ENCODE assay signal across 22 cellular contexts in the genomic region with DNA sequence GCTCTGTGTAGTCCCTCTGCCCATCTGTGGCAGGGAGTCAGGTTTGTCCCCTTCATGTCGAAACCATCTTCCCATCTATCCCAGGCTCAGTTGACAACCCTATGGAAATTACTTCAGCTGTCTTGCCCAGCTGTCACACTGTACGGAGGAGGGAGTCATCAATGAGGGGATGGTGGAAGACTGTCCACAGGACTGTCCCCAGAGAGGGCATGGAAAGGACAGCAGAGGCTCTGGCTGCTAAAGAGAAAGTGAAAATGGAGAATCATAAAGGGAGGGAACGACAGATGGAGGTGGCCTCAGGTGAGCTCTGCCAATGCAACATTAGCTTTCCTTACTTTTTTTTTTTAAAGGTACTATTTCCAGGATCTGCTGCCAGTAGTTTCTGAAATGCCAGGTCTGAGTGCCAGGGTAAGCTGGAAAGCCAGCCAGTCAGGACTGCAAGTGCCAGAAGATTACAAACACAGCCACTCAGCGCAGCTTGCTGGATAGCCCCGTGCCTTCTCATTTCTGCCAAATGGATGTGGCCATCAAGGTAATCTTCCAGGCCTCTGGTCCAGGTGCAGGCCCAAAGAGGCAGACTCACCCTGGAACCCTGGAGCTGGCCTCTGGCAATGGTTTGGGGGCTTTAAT.
DNase-seq lines count a peak whose midpoint lies in the region; ATAC-seq and TF ChIP-seq lines count a peak whose summit lies in the region.
"Had no signal": no experiment of that assay in that cellular context is flagged by ENCODE, and none has a peak within 500 bp of the region (broad histone marks: within the 10 kb centered on the region; RNA-seq: fewer than 3 reads in every experiment).

No MANE protein-coding gene starts in this region.

- peak overlapping the region; percentile 49; the same call in 1 of the 2 replicates for H3K4me3 Mint-ChIP-seq in HFFc6
- H3K4me3 Mint-ChIP-seq: activated naive CD4-positive, alpha-beta T cell treated with anti-CD3 and anti-CD28 coated beads, Interleukin-2, amount 10 ng/mL, durations not matched to agents 7 days and 5 days; nephron progenitor cell had no signal

- ATAC-seq in heart right ventricle = peak; percentile 61 to 92 (median 86)
- ATAC-seq in HG02840 (IDR thresholded peaks at IDR 0.05; ENCODE audit: low FRiP score, unreplicated experiment) = no peak

- H3K9me3 Mint-ChIP-seq in HFFc6 = no peaks in the 10 kb centered on the region
- H3K9me3 Mint-ChIP-seq: activated naive CD4-positive, alpha-beta T cell treated with anti-CD3 and anti-CD28 coated beads, Interleukin-2, amount 10 ng/mL, durations not matched to agents 7 days and 5 days; nephron progenitor cell had no signal

- no peaks in the 10 kb centered on the region for H3K9me3 ChIP-seq in heart right ventricle
- no peaks in the 10 kb centered on the region for H3K9me3 ChIP-seq in prostate gland
- H3K9me3 ChIP-seq: ascending aorta, esophagus muscularis mucosa, MG63, Peyer's patch had no signal

- H3K27ac ChIP-seq in heart right ventricle = no peak overlapping the region
- peak overlapping the region in 1 of 2 donors; percentile 65 for H3K27ac ChIP-seq in prostate gland
- H3K27ac ChIP-seq: ascending aorta, esophagus muscularis mucosa, Peyer's patch had no signal

- TF ChIP-seq POLR2A in prostate gland (IDR thresholded peaks at IDR 0.05) = no peak

- H3K27me3 ChIP-seq in heart right ventricle (no peaks in the 10 kb centered on the region), prostate gland (replicated peaks; ENCODE audit: insufficient read depth) (no peaks in the 10 kb centered on the region)
- H3K27me3 ChIP-seq: ascending aorta, esophagus muscularis mucosa, MG63, Peyer's patch had no signal

- intact Hi-C loops in heart right ventricle (cut with DNase I) = no loop called here
- intact Hi-C loops in prostate gland (cut with DNase I) = no loop called here

- H3K4me1 ChIP-seq in heart right ventricle (peaks cover 0 to 13% (median 0%) of the 10 kb centered on the region in 9 donors), prostate gland (replicated peaks) (no peaks in the 10 kb centered on the region)
- H3K4me1 ChIP-seq: ascending aorta, esophagus muscularis mucosa, Peyer's patch had no signal

- H3K27ac Mint-ChIP-seq in HFFc6 = no peak overlapping the region
- H3K27ac Mint-ChIP-seq: activated naive CD4-positive, alpha-beta T cell treated with anti-CD3 and anti-CD28 coated beads, Interleukin-2, amount 10 ng/mL, durations not matched to agents 7 days and 5 days; CD4-positive, alpha-beta memory T cell; nephron progenitor cell had no signal

- H3K4me3 ChIP-seq in heart right ventricle (no peak overlapping the region), prostate gland (no peak overlapping the region)
- H3K4me3 ChIP-seq: ascending aorta, esophagus muscularis mucosa, MG63, Peyer's patch had no signal

- 52 to 62% methylated on average over 5 of the region's 5 CpGs for WGBS in heart right ventricle, 2 donors
- 67% methylated on average over 5 of the region's 5 CpGs for WGBS in prostate gland

- no peaks in the 10 kb centered on the region for H3K36me3 Mint-ChIP-seq in HFFc6 (ENCODE audit: low read depth)
- H3K36me3 Mint-ChIP-seq: activated naive CD4-positive, alpha-beta T cell treated with anti-CD3 and anti-CD28 coated beads, Interleukin-2, amount 10 ng/mL, durations not matched to agents 7 days and 5 days; CD4-positive, alpha-beta memory T cell had no signal

- peaks cover 16% of the 10 kb centered on the region for H3K27me3 Mint-ChIP-seq in HFFc6 (ENCODE audit: insufficient read depth)

- H3K4me1 Mint-ChIP-seq in HFFc6 (ENCODE audit: low read depth) = no peaks in the 10 kb centered on the region
- H3K4me1 Mint-ChIP-seq: activated naive CD4-positive, alpha-beta T cell treated with anti-CD3 and anti-CD28 coated beads, Interleukin-2, amount 10 ng/mL, durations not matched to agents 7 days and 5 days; CD4-positive, alpha-beta memory T cell had no signal

- TF ChIP-seq CTCF in HFFc6 (IDR thresholded peaks at IDR 0.05) = no peak
- no peak for TF ChIP-seq CTCF in heart right ventricle (IDR thresholded peaks at IDR 0.05)
- no peak for TF ChIP-seq CTCF in prostate gland (IDR thresholded peaks at IDR 0.05)

- H3K36me3 ChIP-seq in heart right ventricle (no peaks in the 10 kb centered on the region), prostate gland (no peaks in the 10 kb centered on the region)
- H3K36me3 ChIP-seq: ascending aorta, esophagus muscularis mucosa, MG63, Peyer's patch had no signal

- DNase-seq in HFFc6 (no peak), NCI-H524 (lab: John Stamatoyannopoulos, UW) (peak; percentile 64 to 82), heart right ventricle (peak in 1 of 2 donors; percentile 30), prostate gland (ENCODE audit: low spot score) (peak; percentile 73), HUDEP-2 (lab: John Stamatoyannopoulos, UW; ENCODE audit: unreplicated experiment in 76 of 76) (no peak), A172 (ENCODE audit: low spot score) (no peak)
- DNase-seq in activated CD4-positive, alpha-beta T cell treated with anti-CD3 and anti-CD28 coated beads for 4 hours = no peak
- DNase-seq: activated CD4-positive, alpha-beta T cell treated with anti-CD3 and anti-CD28 coated beads, Interleukin-2, amount 50 U/mL, for 4 hours; activated naive CD4-positive, alpha-beta T cell treated with anti-CD3 and anti-CD28 coated beads, Interleukin-2, amount 10 ng/mL, durations not matched to agents 7 days and 5 days; activated T-cell treated with anti-CD3 and anti-CD28 coated beads, Interleukin-2, amount 50 U/mL, for 1 hour; CD4-positive, alpha-beta memory T cell; dermis blood vessel endothelial cell; DMS79 treated with DMSO at 0.1 percent for 48 hours; mammary epithelial cell; MG63; NCI-H187; NCI-H69; nephron progenitor cell; Peyer's patch had no signal

Comparison
In these comparisons a context has a peak if more than half of its experiments do, and no peak if none do; other contexts are left out.
1. DNase-seq: peak in NCI-H524 (2 of 2) and prostate gland (single experiment); none in HFFc6 (single experiment), activated CD4-positive, alpha-beta T cell treated with anti-CD3 and anti-CD28 coated beads for 4 hours (0 of 2), HUDEP-2 (0 of 76) and A172 (single experiment).